ENCODE assay signal across 25 cellular contexts in genomic region chr7:81277691-81278090, GRCh38.
"Had no signal": no experiment of that assay in that cellular context is flagged by ENCODE, and none has a peak within 500 bp of the region (broad histone marks: within the 10 kb centered on the region; RNA-seq: fewer than 3 reads in every experiment).

No MANE protein-coding gene starts in this region.

- H3K9me3 Mint-ChIP-seq: endodermal cell had no signal

- DNase-seq: colonic mucosa; cortex of kidney; dermis blood vessel endothelial cell; dorsolateral prefrontal cortex; effector CD4-positive, alpha-beta T cell; effector CD8-positive, alpha-beta T cell; effector memory CD4-positive, alpha-beta T cell; effector memory CD8-positive, alpha-beta T cell; endodermal cell; erythroblast; esophagus squamous epithelium; foreskin fibroblast; foreskin keratinocyte; foreskin melanocyte; gastrocnemius medialis; glutamatergic neuron; head of caudate nucleus; heart left ventricle; heart right ventricle had no signal

- H3K27me3 Mint-ChIP-seq: dendritic cell treated with granulocyte-macrophage colony-stimulating factor and Interleukin-4, amounts not matched to agents 40 ng/mL and 50 ng/mL, for 4 days; effector memory CD8-positive, alpha-beta T cell had no signal

- H3K27ac Mint-ChIP-seq: dendritic cell treated with granulocyte-macrophage colony-stimulating factor and Interleukin-4, amounts not matched to agents 40 ng/mL and 50 ng/mL, for 4 days; effector memory CD8-positive, alpha-beta T cell; endodermal cell had no signal

- H3K4me3 Mint-ChIP-seq: dendritic cell treated with granulocyte-macrophage colony-stimulating factor and Interleukin-4, amounts not matched to agents 40 ng/mL and 50 ng/mL, for 4 days; effector memory CD8-positive, alpha-beta T cell; endodermal cell had no signal

- H3K27ac ChIP-seq: colonic mucosa, coronary artery, dorsolateral prefrontal cortex, epithelial cell of prostate, esophagus muscularis mucosa, esophagus squamous epithelium, foreskin keratinocyte, gastrocnemius medialis, gastroesophageal sphincter, heart left ventricle, heart right ventricle had no signal

- H3K4me1 ChIP-seq: colonic mucosa, esophagus muscularis mucosa, esophagus squamous epithelium, foreskin keratinocyte, gastrocnemius medialis, gastroesophageal sphincter, heart left ventricle, heart right ventricle had no signal

- H3K4me3 ChIP-seq: colonic mucosa, coronary artery, dorsolateral prefrontal cortex, esophagus muscularis mucosa, esophagus squamous epithelium, gastrocnemius medialis, gastroesophageal sphincter, heart left ventricle, heart right ventricle had no signal

- H3K9me3 ChIP-seq: colonic mucosa, esophagus muscularis mucosa, esophagus squamous epithelium, gastrocnemius medialis, gastroesophageal sphincter, heart left ventricle, heart right ventricle had no signal

- ATAC-seq: effector memory CD8-positive, alpha-beta T cell; esophagus mucosa; foreskin keratinocyte; gastrocnemius medialis; gastroesophageal sphincter; heart left ventricle; heart right ventricle had no signal

- H3K36me3 ChIP-seq: colonic mucosa, esophagus muscularis mucosa, esophagus squamous epithelium, gastrocnemius medialis, gastroesophageal sphincter, heart left ventricle, heart right ventricle had no signal

- H3K27me3 ChIP-seq: colonic mucosa, esophagus muscularis mucosa, esophagus squamous epithelium, foreskin keratinocyte, gastrocnemius medialis, gastroesophageal sphincter, heart left ventricle, heart right ventricle had no signal

- H3K4me1 Mint-ChIP-seq: endodermal cell had no signal
